8 cellular contexts compared by ENCODE assay signal in the genomic region with DNA sequence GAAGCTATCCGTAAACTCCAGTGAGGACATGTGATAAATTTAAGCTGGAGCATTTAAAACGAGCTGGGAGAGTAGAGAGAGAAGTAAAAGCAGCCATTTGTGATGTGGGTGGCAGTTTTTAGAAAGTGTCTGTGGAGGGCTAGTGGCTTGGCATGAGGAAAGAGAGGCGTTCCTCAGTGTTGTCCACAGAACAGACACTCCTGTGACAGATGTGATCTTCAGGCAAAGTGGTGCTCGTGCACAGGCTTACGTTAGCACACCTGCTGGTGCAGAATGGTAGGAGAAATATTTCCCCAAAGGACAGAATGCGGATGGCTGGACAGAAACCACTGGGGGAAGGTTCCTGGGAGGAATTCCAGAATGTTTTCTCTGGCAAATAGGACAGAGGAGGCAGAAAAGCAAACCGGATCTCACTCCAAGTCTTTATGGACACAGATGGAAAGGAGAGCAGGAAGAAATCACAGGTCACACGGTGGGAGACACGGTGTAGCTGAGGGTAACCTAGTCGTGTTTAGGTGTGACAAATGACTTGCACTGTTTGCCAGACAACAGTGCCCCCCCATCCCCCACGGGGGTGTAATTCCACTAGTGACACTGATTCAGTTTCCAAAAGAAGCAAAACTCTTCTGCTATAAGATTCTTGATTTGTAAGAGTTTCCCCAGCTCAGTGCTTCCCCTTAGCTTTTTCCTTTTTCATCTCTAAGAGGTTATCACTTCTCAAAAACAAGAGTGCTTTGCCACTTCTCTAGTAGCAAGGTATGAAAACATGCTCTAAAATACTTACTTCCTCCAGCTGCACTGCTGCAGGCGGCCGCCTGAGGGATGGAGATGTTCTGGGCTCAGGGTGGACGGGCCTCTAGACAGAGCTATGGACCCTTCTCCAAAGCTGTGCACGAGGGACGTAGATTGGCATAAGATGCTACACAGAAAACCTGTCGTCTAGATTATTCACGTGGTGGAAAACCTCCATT.
A peak's percentile ranks its signal among the peaks of the same experiment; 100 is the strongest.
DNase-seq lines count a peak whose midpoint lies in the region; ATAC-seq and TF ChIP-seq lines count a peak whose summit lies in the region.

No MANE protein-coding gene starts in this region.

- H3K9me3 ChIP-seq in IMR-90 (ENCODE audit: control insufficient read depth, insufficient read depth, low read length) (0 out of 2 replicates have a peak, but pooled peaks cover 2% of the 10 kb centered on the region), neural progenitor cell (ENCODE audit: low read depth) (no peaks in the 10 kb centered on the region), prostate gland (no peaks in the 10 kb centered on the region), mammary epithelial cell (replicated peaks; ENCODE audit: insufficient read depth, low read length) (peaks cover 8% of the 10 kb centered on the region)

- ATAC-seq in GM18867 (IDR thresholded peaks at IDR 0.05; ENCODE audit: unreplicated experiment) (peak; percentile 66), GM21786 (IDR thresholded peaks at IDR 0.05; ENCODE audit: unreplicated experiment) (peak; percentile 49), IMR-90 (ENCODE audit: low read depth) (no peak)
- no peak for ATAC-seq in naive thymus-derived CD8-positive, alpha-beta T cell

- H2BK20ac ChIP-seq in IMR-90 (ENCODE audit: low read depth, low read length) = no peak overlapping the region

- no peak overlapping the region for H2AFZ ChIP-seq in IMR-90 (replicated peaks; ENCODE audit: low read length, poor library complexity)
- no peak overlapping the region for H2AFZ ChIP-seq in neural progenitor cell (replicated peaks)
- no peak overlapping the region for H2AFZ ChIP-seq in mammary epithelial cell (ENCODE audit: low read depth, low read length)

- no peak overlapping the region for H3K18ac ChIP-seq in IMR-90 (ENCODE audit: low read depth, low read length)

- TF ChIP-seq POLR2A in IMR-90 (IDR thresholded peaks at IDR 0.05; ENCODE audit: low read depth, low read length) (no peak), prostate gland (IDR thresholded peaks at IDR 0.05) (no peak)

- no peak overlapping the region for H3K56ac ChIP-seq in IMR-90 (ENCODE audit: extremely low read depth, insufficient read depth, low read length)

- peaks cover 4% of the 10 kb centered on the region for H3K27me3 ChIP-seq in IMR-90 (ENCODE audit: control insufficient read depth, insufficient read depth, low read length)
- no peaks in the 10 kb centered on the region for H3K27me3 ChIP-seq in neural progenitor cell
- H3K27me3 ChIP-seq in prostate gland (replicated peaks; ENCODE audit: insufficient read depth) = no peaks in the 10 kb centered on the region
- H3K27me3 ChIP-seq in mammary epithelial cell (ENCODE audit: insufficient read depth, low read length) = no peaks in the 10 kb centered on the region

- CTCF ChIA-PET in IMR-90 (lab: Yijun Ruan, JAX) (interaction anchor here (0.6 to 1.5 kb wide), 3 partner anchors 11 to 260 kb away, joined by 3 read pairs; no protein-coding TSS in a partner anchor), mammary epithelial cell (lab: Charles Lee; ENCODE audit: low non-redundant PET) (no interaction called here)

- peaks cover 13% of the 10 kb centered on the region for H3K27me3 Mint-ChIP-seq in neural progenitor cell (ENCODE audit: insufficient read depth, low read depth)
- H3K27me3 Mint-ChIP-seq in naive thymus-derived CD8-positive, alpha-beta T cell = peaks cover 0 to 11% (median 4%) of the 10 kb centered on the region in 5 donors

- H3K4me2 ChIP-seq in IMR-90 (ENCODE audit: low read depth, low read length) (peak overlapping the region; percentile 21; the same call in 1 of the 2 replicates), neural progenitor cell (no peak overlapping the region), mammary epithelial cell (ENCODE audit: insufficient read depth, low read depth, low read length) (no peak overlapping the region)

- no peaks in the 10 kb centered on the region for H3K9me1 ChIP-seq in IMR-90 (ENCODE audit: insufficient read depth, low read length)

- H2AK5ac ChIP-seq in IMR-90 (ENCODE audit: low read depth, low read length) = no peak overlapping the region

- WGBS in IMR-90 (ENCODE audit: extremely low coverage in 2 of 2, insufficient read length in 1 of 2), 2 experiments = 23% methylated on average over 6 of the region's 18 CpGs; no CpG with 5 or more reads in 1 of the 2 experiments
- 43% methylated on average over 18 of the region's 18 CpGs for whole genome bisulfite sequencing in prostate gland
- 38% methylated on average over 17 of the region's 18 CpGs for WGBS in mammary epithelial cell (ENCODE audit: low coverage, missing lambda C conversion rate)

- no peak overlapping the region for H4K91ac ChIP-seq in IMR-90 (ENCODE audit: insufficient read depth, low read depth, low read length)

- TF ChIP-seq CTCF in IMR-90 (conservative IDR thresholded peaks at IDR 0.05; ENCODE audit: low read depth, low read length) = no peak
- TF ChIP-seq CTCF in neural progenitor cell (IDR thresholded peaks at IDR 0.05) = no peak
- TF ChIP-seq CTCF in prostate gland (IDR thresholded peaks at IDR 0.05) = no peak
- TF ChIP-seq CTCF in mammary epithelial cell (conservative IDR thresholded peaks at IDR 0.05 in 1 of 2, IDR thresholded peaks at IDR 0.05 in 1 of 2; ENCODE audit: extremely low read depth in 1 of 2, insufficient read depth in 1 of 2, low read depth in 1 of 2, low read length in 2 of 2) = no peak

- no peak overlapping the region for H3K14ac ChIP-seq in IMR-90 (replicated peaks; ENCODE audit: low read depth, low read length)

- no peaks in the 10 kb centered on the region for H3F3A ChIP-seq in neural progenitor cell (ENCODE audit: low read depth)

- TF ChIP-seq RAD21 in IMR-90 (IDR thresholded peaks at IDR 0.05; ENCODE audit: low read length) = no peak

- no peak overlapping the region for H3K9ac ChIP-seq in IMR-90 (ENCODE audit: low read depth, low read length)
- no peak overlapping the region for H3K9ac ChIP-seq in neural progenitor cell
- no peak overlapping the region for H3K9ac ChIP-seq in mammary epithelial cell (ENCODE audit: insufficient read depth, low read length)

- in situ Hi-C loops in IMR-90 (cut with MboI; ENCODE audit: low sequenced_read_pairs) = no loop called here
- in situ Hi-C loops in mammary epithelial cell (cut with MboI; ENCODE audit: low sequenced_read_pairs in 2 of 2) = no loop called here

- peak overlapping the region; percentile 2 for H3K4me3 Mint-ChIP-seq in neural progenitor cell
- H3K4me3 Mint-ChIP-seq in naive thymus-derived CD8-positive, alpha-beta T cell = no peak overlapping the region

- 0 out of 2 replicates have a peak, but pooled peaks cover 1% of the 10 kb centered on the region for H3K4me1 ChIP-seq in IMR-90 (ENCODE audit: control insufficient read depth, insufficient read depth, low read length)
- H3K4me1 ChIP-seq in neural progenitor cell = no peaks in the 10 kb centered on the region
- H3K4me1 ChIP-seq in prostate gland (replicated peaks) = no peaks in the 10 kb centered on the region
- H3K4me1 ChIP-seq in mammary epithelial cell (ENCODE audit: insufficient read depth, low read length) = no peaks in the 10 kb centered on the region

- no peaks in the 10 kb centered on the region for H3K79me1 ChIP-seq in IMR-90 (ENCODE audit: low read depth in 1 of 2, low read length in 2 of 2)

- no peak overlapping the region for H3K27ac Mint-ChIP-seq in neural progenitor cell
- H3K27ac Mint-ChIP-seq in naive thymus-derived CD8-positive, alpha-beta T cell = peak overlapping the region in 1 of 10 donors; percentile 21

- dilution Hi-C loops in IMR-90 (cut with HindIII; ENCODE audit: low sequenced_read_pairs, unreplicated experiment) = no loop called here
- dilution Hi-C loops in mammary epithelial cell (cut with HindIII; ENCODE audit: low sequenced_read_pairs) = no loop called here

- H3K4ac ChIP-seq in IMR-90 (ENCODE audit: low read depth, low read length) = no peak overlapping the region

- H3K9me3 Mint-ChIP-seq in neural progenitor cell = peaks cover 5% of the 10 kb centered on the region
- no peaks in the 10 kb centered on the region for H3K9me3 Mint-ChIP-seq in naive thymus-derived CD8-positive, alpha-beta T cell

- H3K79me2 ChIP-seq in neural progenitor cell (ENCODE audit: low read depth) (no peaks in the 10 kb centered on the region), mammary epithelial cell (ENCODE audit: insufficient read depth, low read length) (no peaks in the 10 kb centered on the region)

- H2BK15ac ChIP-seq in IMR-90 (ENCODE audit: low read depth, low read length) = no peak overlapping the region

- H3K4me3 ChIP-seq in IMR-90 (ENCODE audit: insufficient read depth, low read depth, low read length) (no peak overlapping the region), neural progenitor cell (no peak overlapping the region), prostate gland (no peak overlapping the region), mammary epithelial cell (replicated peaks in 1 of 3; ENCODE audit: insufficient read depth in 1 of 3, low read depth in 2 of 3, low read length in 3 of 3) (no peak overlapping the region)

- POLR2A ChIA-PET in IMR-90 (lab: Charles Lee; ENCODE audit: unreplicated experiment) = no interaction called here
- POLR2A ChIA-PET in naive thymus-derived CD8-positive, alpha-beta T cell (lab: Charles Lee) = no interaction called here

- no peak for DNase-seq in IMR-90
- DNase-seq in neural progenitor cell (ENCODE audit: low spot score) = no peak
- DNase-seq in naive thymus-derived CD8-positive, alpha-beta T cell = no peak
- DNase-seq in amniotic stem cell (lab: John Stamatoyannopoulos, UW) = no peak
- no peak for DNase-seq in prostate gland (ENCODE audit: low spot score)
- no peak for DNase-seq in mammary epithelial cell

- H4K20me1 ChIP-seq in IMR-90 (ENCODE audit: insufficient read depth, low read length) (no peaks in the 10 kb centered on the region), neural progenitor cell (ENCODE audit: low read depth) (no peaks in the 10 kb centered on the region), mammary epithelial cell (ENCODE audit: insufficient read depth, low read length) (no peaks in the 10 kb centered on the region)

- no peak overlapping the region for H2BK5ac ChIP-seq in IMR-90 (ENCODE audit: low read depth, low read length, poor library complexity, severe bottlenecking)

- no peak overlapping the region for H4K8ac ChIP-seq in IMR-90 (ENCODE audit: low read depth in 2 of 2, low read length in 2 of 2)

- H3K36me3 Mint-ChIP-seq in neural progenitor cell = no peaks in the 10 kb centered on the region
- H3K36me3 Mint-ChIP-seq in naive thymus-derived CD8-positive, alpha-beta T cell = no peaks in the 10 kb centered on the region

- H4K5ac ChIP-seq in IMR-90 (ENCODE audit: low read depth, low read length) = no peak overlapping the region

- no peaks in the 10 kb centered on the region for H3K36me3 ChIP-seq in IMR-90 (ENCODE audit: control insufficient read depth, insufficient read depth, low read length)
- no peaks in the 10 kb centered on the region for H3K36me3 ChIP-seq in neural progenitor cell
- no peaks in the 10 kb centered on the region for H3K36me3 ChIP-seq in prostate gland
- H3K36me3 ChIP-seq in mammary epithelial cell (ENCODE audit: insufficient read depth, low read length) = no peaks in the 10 kb centered on the region

- no peak overlapping the region for H2AK9ac ChIP-seq in IMR-90 (replicated peaks; ENCODE audit: low read depth, low read length, poor library complexity)

- H3K23ac ChIP-seq in IMR-90 (ENCODE audit: low read depth, low read length) = no peak overlapping the region

- BruUV-seq in IMR-90 (replicated peaks; lab: Mats Ljungman, UMichigan) = no TSS peak
- BruUV-seq in mammary epithelial cell (replicated peaks; lab: Mats Ljungman, UMichigan) = no TSS peak

- peaks cover 5% of the 10 kb centered on the region for H3K4me1 Mint-ChIP-seq in neural progenitor cell
- peaks cover 4 to 78% (median 7%) of the 10 kb centered on the region in 4 donors for H3K4me1 Mint-ChIP-seq in naive thymus-derived CD8-positive, alpha-beta T cell

- intact Hi-C loops in IMR-90 (cut with micrococcal nuclease) = no loop called here
- intact Hi-C loops in prostate gland (cut with DNase I) = no loop called here
- intact Hi-C loops in mammary epithelial cell (cut with micrococcal nuclease) = no loop called here

- no peak overlapping the region for H3K27ac ChIP-seq in IMR-90 (ENCODE audit: insufficient read depth, low read length)
- H3K27ac ChIP-seq in neural progenitor cell = no peak overlapping the region
- no peak overlapping the region for H3K27ac ChIP-seq in prostate gland
- H3K27ac ChIP-seq in mammary epithelial cell (ENCODE audit: insufficient read depth, low read depth, low read length) = no peak overlapping the region

- no peak overlapping the region for H2BK120ac ChIP-seq in IMR-90 (ENCODE audit: low read depth, low read length)

Comparison
In these comparisons a context has a peak if more than half of its experiments do, and no peak if none do; other contexts are left out.
1. ATAC-seq: peak in GM18867 (single experiment) and GM21786 (single experiment); none in IMR-90 (single experiment) and naive thymus-derived CD8-positive, alpha-beta T cell (0 of 2).